In the genomic region with DNA sequence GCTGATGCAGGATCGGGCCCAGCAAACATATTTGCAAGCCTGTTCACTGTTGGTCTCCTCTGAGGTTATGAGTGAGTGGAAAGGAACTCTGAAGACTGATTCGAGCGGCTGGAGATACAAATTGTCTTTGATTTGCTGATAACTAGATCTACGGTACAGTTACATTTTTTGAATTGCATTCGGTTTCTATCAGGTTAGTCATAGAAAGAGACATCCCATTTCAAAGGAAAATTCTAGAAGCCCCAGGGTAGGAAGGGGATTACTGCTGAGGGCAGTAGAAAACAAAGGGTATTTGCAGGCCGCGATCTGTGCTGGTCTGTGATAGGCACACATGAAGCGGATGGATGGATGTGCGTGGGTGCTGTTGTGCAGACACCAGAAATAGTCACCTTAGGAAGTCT, we compare ENCODE assay signal across 10 cellular contexts.
DNase-seq lines count a peak whose midpoint lies in the region; ATAC-seq, FAIRE-seq and TF ChIP-seq lines count a peak whose summit lies in the region.
"Had no signal": no experiment of that assay in that cellular context is flagged by ENCODE, and none has a peak within 500 bp of the region (broad histone marks: within the 10 kb centered on the region; RNA-seq: fewer than 3 reads in every experiment).

No MANE protein-coding gene starts in this region.

- H3K27me3 ChIP-seq in HCT116 (ENCODE audit: insufficient read depth, low read length): no peaks in the 10 kb centered on the region
- H3K27me3 ChIP-seq in small intestine (ENCODE audit: control insufficient read depth in 2 of 2, insufficient read depth in 2 of 2, low read length in 2 of 2): no peaks in the 10 kb centered on the region

- no peaks in the 10 kb centered on the region for H3K79me2 ChIP-seq in HCT116 (ENCODE audit: insufficient read depth, low read length)

- no TSS peak for BruUV-seq in HCT116 (replicated peaks; lab: Mats Ljungman, UMichigan)

- no peaks in the 10 kb centered on the region for H3K36me3 ChIP-seq in HCT116 (ENCODE audit: control insufficient read depth in 1 of 2, insufficient read depth in 2 of 2, low read length in 2 of 2)
- peaks cover 0 to 3% of the 10 kb centered on the region in 2 donors for H3K36me3 ChIP-seq in kidney (ENCODE audit: control insufficient read depth in 1 of 2, insufficient read depth in 2 of 2, low read length in 2 of 2)
- no peaks in the 10 kb centered on the region for H3K36me3 ChIP-seq in small intestine (ENCODE audit: control insufficient read depth in 2 of 2, insufficient read depth in 2 of 2, low read length in 2 of 2)

- FAIRE-seq in kidney (lab: Jason Lieb, UNC) (no peak), small intestine (lab: Jason Lieb, UNC) (no peak)

- peaks cover 29% of the 10 kb centered on the region for H3K4me1 Mint-ChIP-seq in activated naive CD8-positive, alpha-beta T cell treated with anti-CD3 and anti-CD28 coated beads, Interleukin-2, amount 50 U/mL, for 24 hours
- peaks cover 61% of the 10 kb centered on the region for H3K4me1 Mint-ChIP-seq in stimulated activated naive CD8-positive, alpha-beta T cell treated with anti-CD3 and anti-CD28 coated beads, Interleukin-15, amount 100 ng/mL, for 72 hours

- peaks cover 36% of the 10 kb centered on the region for H3K36me3 Mint-ChIP-seq in activated naive CD8-positive, alpha-beta T cell treated with anti-CD3 and anti-CD28 coated beads, Interleukin-2, amount 50 U/mL, for 24 hours (ENCODE audit: low read depth)

- TF ChIP-seq RAD21 in HCT116 (IDR thresholded peaks at IDR 0.05; ENCODE audit: low read depth): no peak

- H3K9ac ChIP-seq in HCT116 (ENCODE audit: low read length) (no peak overlapping the region), kidney (ENCODE audit: low read length in 2 of 2) (peak overlapping the region in 1 of 2 donors; percentile 57)

- peak overlapping the region; percentile 7; the same call in 1 of the 2 replicates for H3K4me2 ChIP-seq in HCT116 (ENCODE audit: low read length)

- H3K9me2 ChIP-seq in HCT116 (ENCODE audit: insufficient read depth): no peaks in the 10 kb centered on the region

- ATAC-seq in HCT116: peak; percentile 12; the same call in 1 of the 2 replicates
- no peak for ATAC-seq in activated naive CD8-positive, alpha-beta T cell treated with anti-CD3 and anti-CD28 coated beads, Interleukin-2, amount 50 U/mL, for 24 hours
- ATAC-seq in stimulated activated naive CD8-positive, alpha-beta T cell treated with anti-CD3 and anti-CD28 coated beads, Interleukin-15, amount 100 ng/mL, for 72 hours: no peak

- TF ChIP-seq CTCF in HCT116 (IDR thresholded peaks at IDR 0.05 in 2 of 3, conservative IDR thresholded peaks at IDR 0.05 in 1 of 3; ENCODE audit: borderline replicate concordance in 1 of 3, insufficient read depth in 1 of 3, low read depth in 2 of 3, low read length in 2 of 3): no peak
- no peak for TF ChIP-seq CTCF in kidney (IDR thresholded peaks at IDR 0.05; ENCODE audit: borderline replicate concordance, extremely low read depth, insufficient read depth)

- H3K4me3 ChIP-seq in HCT116 (replicated peaks in 1 of 2; ENCODE audit: low read depth in 1 of 2, low read length in 2 of 2) (no peak overlapping the region), kidney (ENCODE audit: low read length in 2 of 2) (no peak overlapping the region), small intestine (ENCODE audit: low read depth in 1 of 2, low read length in 2 of 2) (no peak overlapping the region)

- H3K27ac Mint-ChIP-seq in activated naive CD8-positive, alpha-beta T cell treated with anti-CD3 and anti-CD28 coated beads, Interleukin-2, amount 50 U/mL, for 24 hours: peak overlapping the region; percentile 78
- peak overlapping the region; percentile 30 to 84 for H3K27ac Mint-ChIP-seq in stimulated activated naive CD8-positive, alpha-beta T cell treated with anti-CD3 and anti-CD28 coated beads, Interleukin-15, amount 100 ng/mL, for 72 hours

- H3K4me3 Mint-ChIP-seq in activated naive CD8-positive, alpha-beta T cell treated with anti-CD3 and anti-CD28 coated beads, Interleukin-2, amount 50 U/mL, for 24 hours: no peak overlapping the region
- H3K4me3 Mint-ChIP-seq in stimulated activated naive CD8-positive, alpha-beta T cell treated with anti-CD3 and anti-CD28 coated beads, Interleukin-15, amount 100 ng/mL, for 72 hours: peak overlapping the region; percentile 32 to 36

- H4K20me1 ChIP-seq in HCT116 (ENCODE audit: insufficient read depth): no peaks in the 10 kb centered on the region

- no peaks in the 10 kb centered on the region for H3K27me3 Mint-ChIP-seq in activated naive CD8-positive, alpha-beta T cell treated with anti-CD3 and anti-CD28 coated beads, Interleukin-2, amount 50 U/mL, for 24 hours
- H3K27me3 Mint-ChIP-seq in stimulated activated naive CD8-positive, alpha-beta T cell treated with anti-CD3 and anti-CD28 coated beads, Interleukin-15, amount 100 ng/mL, for 72 hours: no peaks in the 10 kb centered on the region

- no peaks in the 10 kb centered on the region for H3K9me3 Mint-ChIP-seq in activated naive CD8-positive, alpha-beta T cell treated with anti-CD3 and anti-CD28 coated beads, Interleukin-2, amount 50 U/mL, for 24 hours
- no peaks in the 10 kb centered on the region for H3K9me3 Mint-ChIP-seq in stimulated activated naive CD8-positive, alpha-beta T cell treated with anti-CD3 and anti-CD28 coated beads, Interleukin-15, amount 100 ng/mL, for 72 hours

- DNase-seq in HCT116 (ENCODE audit: low read depth, low spot score): no peak
- no peak for DNase-seq in activated naive CD8-positive, alpha-beta T cell treated with anti-CD3 and anti-CD28 coated beads, Interleukin-2, amount 50 U/mL, for 24 hours
- DNase-seq in kidney: no peak
- DNase-seq in stimulated activated naive CD8-positive, alpha-beta T cell treated with anti-CD3 and anti-CD28 coated beads, Interleukin-15, amount 100 ng/mL, for 72 hours: no peak
- DNase-seq in NCI-H1417 (lab: John Stamatoyannopoulos, UW): no peak
- no peak for DNase-seq in HK-2 (ENCODE audit: unreplicated experiment)
- DNase-seq in small intestine: no peak
- DNase-seq in T-helper 9 cell: no peak
- DNase-seq: effector memory CD4-positive, alpha-beta T cell; NCI-H1048 had no signal

- POLR2A ChIA-PET in HCT116 (lab: Charles Lee): interaction anchor here (0.7 to 2.1 kb wide), 5 partner anchors 10 to 301 kb away, joined by 3 to 7 read pairs (median 3); partner anchors contain the start of gene BHLHE40

- H3K4me1 ChIP-seq in HCT116 (ENCODE audit: control insufficient read depth in 1 of 2, insufficient read depth in 2 of 2, low read length in 2 of 2) (peaks cover 16 to 30% of the 10 kb centered on the region in 2 experiments; a peak in 3 of 4 replicates), kidney (ENCODE audit: control insufficient read depth in 1 of 2, insufficient read depth in 1 of 2, low read depth in 1 of 2, low read length in 2 of 2) (peaks cover 30 to 54% of the 10 kb centered on the region in 2 donors), small intestine (ENCODE audit: control insufficient read depth in 2 of 2, insufficient read depth in 1 of 2, low read depth in 1 of 2, low read length in 1 of 2) (peaks cover 3 to 16% of the 10 kb centered on the region in 2 donors)

- no peak for TF ChIP-seq POLR2A in HCT116 (IDR thresholded peaks at IDR 0.05; ENCODE audit: borderline replicate concordance, extremely low read depth, insufficient read depth, insufficient read length)

- intact Hi-C loops in HCT116 (cut with micrococcal nuclease) (no loop called here), kidney (cut with DNase I) (no loop called here)

- CTCF ChIA-PET in HCT116 (lab: Charles Lee): interaction anchor here (1.1 to 2.5 kb wide), 9 partner anchors 10 to 337 kb away, joined by 4 to 28 read pairs (median 6); no protein-coding TSS in a partner anchor

- 0 out of 2 replicates have a peak overlapping the region, but pooled peaks have one; percentile 12 for H3K27ac ChIP-seq in HCT116 (ENCODE audit: low read depth, low read length)
- H3K27ac ChIP-seq in kidney (ENCODE audit: low read depth in 2 of 2, low read length in 2 of 2): peak overlapping the region; percentile 69 to 86
- H3K27ac ChIP-seq in small intestine (ENCODE audit: low read depth in 1 of 2, low read length in 1 of 2): peak overlapping the region in 1 of 2 donors; percentile 62

- RAD21 ChIA-PET in HCT116 (lab: Charles Lee; ENCODE audit: low non-redundant PET in 1 of 2, low total read pairs in 2 of 2, uncharacterized antibody in 2 of 2, unreplicated experiment in 2 of 2): interaction anchor here (1.1 to 1.7 kb wide), 7 partner anchors 10 to 305 kb away, joined by 3 to 9 read pairs (median 4); partner anchors contain the start of gene BHLHE40 (in 1 of the 2)

- no peaks in the 10 kb centered on the region for H3K9me3 ChIP-seq in HCT116 (ENCODE audit: control insufficient read depth in 1 of 2, insufficient read depth in 1 of 2, low read depth in 1 of 2, low read length in 2 of 2)
- H3K9me3 ChIP-seq in kidney (ENCODE audit: control insufficient read depth in 1 of 2, low read length in 2 of 2): no peaks in the 10 kb centered on the region
- H3K9me3 ChIP-seq in small intestine (ENCODE audit: control insufficient read depth, low read depth): no peaks in the 10 kb centered on the region

- no peak overlapping the region for H2AFZ ChIP-seq in HCT116 (ENCODE audit: low read depth, low read length, poor library complexity, severe bottlenecking)

- WGBS in small intestine, 3 donors: 72 to 83% (median 72%) methylated on average over 9 of the region's 9 CpGs

TF ChIP-seq in HCT116, 20 proteins besides CTCF, POLR2A, EP300 and RAD21 (continues in another document):
- TF ChIP-seq, protein P1, sequence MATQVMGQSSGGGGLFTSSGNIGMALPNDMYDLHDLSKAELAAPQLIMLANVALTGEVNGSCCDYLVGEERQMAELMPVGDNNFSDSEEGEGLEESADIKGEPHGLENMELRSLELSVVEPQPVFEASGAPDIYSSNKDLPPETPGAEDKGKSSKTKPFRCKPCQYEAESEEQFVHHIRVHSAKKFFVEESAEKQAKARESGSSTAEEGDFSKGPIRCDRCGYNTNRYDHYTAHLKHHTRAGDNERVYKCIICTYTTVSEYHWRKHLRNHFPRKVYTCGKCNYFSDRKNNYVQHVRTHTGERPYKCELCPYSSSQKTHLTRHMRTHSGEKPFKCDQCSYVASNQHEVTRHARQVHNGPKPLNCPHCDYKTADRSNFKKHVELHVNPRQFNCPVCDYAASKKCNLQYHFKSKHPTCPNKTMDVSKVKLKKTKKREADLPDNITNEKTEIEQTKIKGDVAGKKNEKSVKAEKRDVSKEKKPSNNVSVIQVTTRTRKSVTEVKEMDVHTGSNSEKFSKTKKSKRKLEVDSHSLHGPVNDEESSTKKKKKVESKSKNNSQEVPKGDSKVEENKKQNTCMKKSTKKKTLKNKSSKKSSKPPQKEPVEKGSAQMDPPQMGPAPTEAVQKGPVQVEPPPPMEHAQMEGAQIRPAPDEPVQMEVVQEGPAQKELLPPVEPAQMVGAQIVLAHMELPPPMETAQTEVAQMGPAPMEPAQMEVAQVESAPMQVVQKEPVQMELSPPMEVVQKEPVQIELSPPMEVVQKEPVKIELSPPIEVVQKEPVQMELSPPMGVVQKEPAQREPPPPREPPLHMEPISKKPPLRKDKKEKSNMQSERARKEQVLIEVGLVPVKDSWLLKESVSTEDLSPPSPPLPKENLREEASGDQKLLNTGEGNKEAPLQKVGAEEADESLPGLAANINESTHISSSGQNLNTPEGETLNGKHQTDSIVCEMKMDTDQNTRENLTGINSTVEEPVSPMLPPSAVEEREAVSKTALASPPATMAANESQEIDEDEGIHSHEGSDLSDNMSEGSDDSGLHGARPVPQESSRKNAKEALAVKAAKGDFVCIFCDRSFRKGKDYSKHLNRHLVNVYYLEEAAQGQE (IDR thresholded peaks at IDR 0.05; ENCODE audit: low read depth): no peak
